16 cellular contexts compared by ENCODE assay signal in genomic region chr5:179152144-179152895, GRCh38.
"Had no signal": no experiment of that assay in that cellular context is flagged by ENCODE, and none has a peak within 500 bp of the region (broad histone marks: within the 10 kb centered on the region; RNA-seq: fewer than 3 reads in every experiment).

No MANE protein-coding gene starts in this region.

- H3K4me1 ChIP-seq: gastroesophageal sphincter, thyroid gland had no signal

- H3K4me3 ChIP-seq: gastroesophageal sphincter, thyroid gland had no signal

- H3K36me3 ChIP-seq: thyroid gland had no signal

- DNase-seq: activated naive CD4-positive, alpha-beta T cell treated with anti-CD3 and anti-CD28 coated beads, Interleukin-2, amount 10 ng/mL, durations not matched to agents 7 days and 5 days; activated T-cell treated with anti-CD3 and anti-CD28 coated beads, Interleukin-2, amount 50 U/mL, for 4 hours; amygdala; cerebellar nuclear complex; hypothalamus; midbrain; nucleus accumbens; stimulated activated CD4-positive, alpha-beta T cell treated with anti-CD3 and anti-CD28 coated beads, Interleukin-4, amount 100 ng/mL, for 4 hours; stimulated activated naive CD8-positive, alpha-beta T cell treated with anti-CD3 and anti-CD28 coated beads, Interleukin-15, Interleukin-2, amounts not matched to agents 100 U/mL and 50 U/mL, for 24 hours; substantia nigra; T-helper 9 cell; thyroid gland had no signal

- H3K9me3 ChIP-seq: gastroesophageal sphincter, thyroid gland had no signal

- H3K27ac ChIP-seq: epithelial cell of prostate, gastroesophageal sphincter, thyroid gland had no signal

- FAIRE-seq: bronchial epithelial cell, islet of Langerhans had no signal

- H3K27me3 ChIP-seq: thyroid gland had no signal

- ATAC-seq: activated T-cell treated with anti-CD3 and anti-CD28 coated beads, Interleukin-2, amount 50 U/mL, for 4 hours; gastroesophageal sphincter; stimulated activated naive CD8-positive, alpha-beta T cell treated with anti-CD3 and anti-CD28 coated beads, Interleukin-15, Interleukin-2, amounts not matched to agents 100 U/mL and 50 U/mL, for 24 hours had no signal
